In the genomic region with DNA sequence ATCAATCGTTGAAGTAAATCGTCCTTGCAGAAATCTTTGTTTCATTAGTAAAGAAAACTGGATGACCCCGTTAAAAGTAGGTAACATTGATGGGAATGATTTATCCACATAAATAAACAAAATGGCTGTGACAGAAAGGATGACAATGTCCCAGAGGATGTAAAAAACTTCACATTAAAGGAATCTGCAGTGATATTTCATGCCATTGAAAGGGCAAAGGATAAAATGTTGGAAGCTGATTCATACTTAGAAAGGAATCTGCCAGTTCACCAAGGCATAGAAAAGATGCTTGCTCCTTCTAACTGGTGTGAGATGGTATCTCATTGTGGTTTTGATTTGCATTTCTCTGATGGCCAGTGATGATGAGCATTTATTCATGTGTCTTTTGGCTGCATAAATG, we compare ENCODE assay signal across 17 cellular contexts. TPM values are rescaled to one million over a fixed set of nuclear protein-coding genes. Genes with fewer than 3 reads are reported as not detected.
DNase-seq lines count a peak whose midpoint lies in the region; ATAC-seq, FAIRE-seq and TF ChIP-seq lines count a peak whose summit lies in the region.
"Had no signal": no experiment of that assay in that cellular context is flagged by ENCODE, and none has a peak within 500 bp of the region (broad histone marks: within the 10 kb centered on the region; RNA-seq: fewer than 3 reads in every experiment).

No MANE protein-coding gene starts in this region.

- TF ChIP-seq CTCF in MCF 10A (IDR thresholded peaks at IDR 0.05; ENCODE audit: unreplicated experiment), result no peak
- TF ChIP-seq CTCF in breast epithelium (IDR thresholded peaks at IDR 0.05), result no peak
- TF ChIP-seq CTCF in VCaP (conservative IDR thresholded peaks at IDR 0.05), result no peak
- no peak for TF ChIP-seq CTCF in type B pancreatic cell (conservative IDR thresholded peaks at IDR 0.05)

- H3K4me3 ChIP-seq in breast epithelium, result no peak overlapping the region
- H3K4me3 ChIP-seq: ovary, thoracic aorta had no signal

- H3K4me1 Mint-ChIP-seq in MCF 10A (ENCODE audit: insufficient read depth, unreplicated experiment), result peaks cover 21% of the 10 kb centered on the region
- H3K4me1 Mint-ChIP-seq in type B pancreatic cell (ENCODE audit: unreplicated experiment), result no peaks in the 10 kb centered on the region
- H3K4me1 Mint-ChIP-seq: central memory CD8-positive, alpha-beta T cell had no signal

- POLR2A ChIA-PET in MCF 10A (lab: Yijun Ruan, JAX), result interaction anchor here (0.6 to 2.6 kb wide), 9 partner anchors 15 to 56 kb away, joined by 3 to 27 read pairs (median 5); partner anchors contain the start of gene EPGN

- H3K27me3 Mint-ChIP-seq in MCF 10A (ENCODE audit: insufficient read depth, unreplicated experiment) (no peaks in the 10 kb centered on the region), type B pancreatic cell (no peaks in the 10 kb centered on the region)
- H3K27me3 Mint-ChIP-seq: central memory CD8-positive, alpha-beta T cell had no signal

- no peak overlapping the region for H3K27ac ChIP-seq in breast epithelium
- peak overlapping the region; percentile 46 for H3K27ac ChIP-seq in VCaP
- H3K27ac ChIP-seq: 22Rv1, ovary, thoracic aorta had no signal

- H3K4me3 Mint-ChIP-seq in MCF 10A (ENCODE audit: unreplicated experiment), result peak overlapping the region; percentile 58
- no peak overlapping the region for H3K4me3 Mint-ChIP-seq in type B pancreatic cell
- H3K4me3 Mint-ChIP-seq: central memory CD8-positive, alpha-beta T cell had no signal

- DNase-seq in MCF 10A (ENCODE audit: unreplicated experiment) (peak; percentile 22), breast epithelium (ENCODE audit: low spot score in 2 of 2) (no peak), fibroblast of peridontal ligament (ENCODE audit: extremely low read depth) (peak; percentile 58), urothelium cell line (ENCODE audit: low spot score) (peak; percentile 12), type B pancreatic cell (ENCODE audit: extremely low spot score, unreplicated experiment) (no peak)
- DNase-seq: activated naive CD4-positive, alpha-beta T cell treated with Interleukin-2 at 50 U/mL for 16 hours; DMS 273 treated with DMSO at 0.1 percent for 48 hours; Kasumi-1; NCI-H187; ovary had no signal

- BruUV-seq in MCF 10A (replicated peaks; lab: Mats Ljungman, UMichigan), result no TSS peak

- FAIRE-seq in urothelium cell line (lab: Jason Lieb, UNC), result no peak
- FAIRE-seq: TTC549 had no signal

- H3K9me3 Mint-ChIP-seq in MCF 10A (ENCODE audit: unreplicated experiment) (no peaks in the 10 kb centered on the region), type B pancreatic cell (no peaks in the 10 kb centered on the region)
- H3K9me3 Mint-ChIP-seq: central memory CD8-positive, alpha-beta T cell had no signal

- intact Hi-C loops in MCF 10A (cut with micrococcal nuclease), result no loop called here
- intact Hi-C loops in breast epithelium (cut with DNase I; ENCODE audit: low total_unique reads), result no loop called here

- no peak for TF ChIP-seq POLR2A in breast epithelium (IDR thresholded peaks at IDR 0.05)

- no peaks in the 10 kb centered on the region for H3K9me3 ChIP-seq in breast epithelium
- H3K9me3 ChIP-seq: ovary, thoracic aorta had no signal

- H3K27ac Mint-ChIP-seq in MCF 10A (ENCODE audit: low read depth, unreplicated experiment), result peak overlapping the region; percentile 81
- H3K27ac Mint-ChIP-seq in type B pancreatic cell, result no peak overlapping the region

- peaks cover 45% of the 10 kb centered on the region for H3K36me3 Mint-ChIP-seq in MCF 10A (ENCODE audit: insufficient read depth, unreplicated experiment)
- no peaks in the 10 kb centered on the region for H3K36me3 Mint-ChIP-seq in type B pancreatic cell

- no peaks in the 10 kb centered on the region for H3K36me3 ChIP-seq in breast epithelium
- H3K36me3 ChIP-seq: ovary, thoracic aorta had no signal

- ATAC-seq in HG03196 (IDR thresholded peaks at IDR 0.05; ENCODE audit: unreplicated experiment) (no peak), HG03135 (IDR thresholded peaks at IDR 0.05; ENCODE audit: unreplicated experiment) (no peak)

- no peaks in the 10 kb centered on the region for H3K4me1 ChIP-seq in breast epithelium

- no peaks in the 10 kb centered on the region for H3K27me3 ChIP-seq in breast epithelium
- H3K27me3 ChIP-seq: ovary had no signal

- CTCF ChIA-PET in MCF 10A (lab: Yijun Ruan, JAX), result interaction anchor here (0.6 to 2.5 kb wide), 4 partner anchors 17 to 55 kb away, joined by 3 to 8 read pairs (median 4); no protein-coding TSS in a partner anchor

RNA-seq across cellular contexts. Expression of gene EPGN, which starts 24.2 kb away (rescaled TPM):
- total RNA-seq in MCF 10A (2022) (96.9 and 129 TPM in 2 replicates), breast epithelium (1 to 10 TPM in 1 of 3 donors, under 1 TPM in 1, not detected in 1; 0.33 to 2.0 TPM), type B pancreatic cell (ENCODE audit: low replicate concordance) (2.4 and 16.6 TPM in 2 replicates)

Comparison
In these comparisons a context has a peak if more than half of its experiments do, and no peak if none do; other contexts are left out.
1. DNase-seq: peak in MCF 10A (single experiment), fibroblast of peridontal ligament (single experiment) and urothelium cell line (single experiment); none in breast epithelium (0 of 2) and type B pancreatic cell (single experiment).